ENCODE assay signal across 8 cellular contexts in genomic region chr12:57632898-57633825, GRCh38. TPM values are rescaled to one million over a fixed set of nuclear protein-coding genes. Genes with fewer than 3 reads are reported as not detected.
A peak's percentile ranks its signal among the peaks of the same experiment; 100 is the strongest.
DNase-seq lines count a peak whose midpoint lies in the region; ATAC-seq and TF ChIP-seq lines count a peak whose summit lies in the region.

B4GALNT1 (minus strand) TSS chr12:57633201; CDS start chr12:57632132, 1,069 bp downstream.

- intact Hi-C loops in Right ventricle myocardium superior (cut with DNase I) (no loop called here), ovary (cut with DNase I) (no loop called here), uterus (cut with DNase I; ENCODE audit: low total_unique reads) (no loop called here)

- H3K36me3 ChIP-seq in ovary, result no peaks in the 10 kb centered on the region
- no peaks in the 10 kb centered on the region for H3K36me3 ChIP-seq in uterus

- H3K36me3 Mint-ChIP-seq in activated naive CD4-positive, alpha-beta T cell treated with anti-CD3 and anti-CD28 coated beads, Interleukin-2, amount 50 U/mL, for 24 hours, result no peaks in the 10 kb centered on the region

- TF ChIP-seq POLR2A in ovary (IDR thresholded peaks at IDR 0.05), result no peak
- TF ChIP-seq POLR2A in uterus (IDR thresholded peaks at IDR 0.05), result no peak

- TF ChIP-seq CTCF in LNCaP clone FGC (IDR thresholded peaks at IDR 0.05; ENCODE audit: control insufficient read depth, extremely low read depth, insufficient read depth) (peak; percentile 88), ovary (IDR thresholded peaks at IDR 0.05) (peak; percentile 44 to 82 (median 76)), uterus (IDR thresholded peaks at IDR 0.05) (peak; percentile 72 to 95 (median 86))

- peaks cover 37% of the 10 kb centered on the region for H3K27me3 Mint-ChIP-seq in activated naive CD4-positive, alpha-beta T cell treated with anti-CD3 and anti-CD28 coated beads, Interleukin-2, amount 50 U/mL, for 24 hours

- H3K4me3 ChIP-seq in LNCaP clone FGC (ENCODE audit: low read depth, low read length) (peak within 1 kb of the TSS; percentile 55), ovary (peak within 1 kb of the TSS; percentile 41), uterus (peak within 1 kb of the TSS; percentile 37 to 42)

- no peak within 1 kb of the TSS for H3K27ac ChIP-seq in ovary
- no peak within 1 kb of the TSS for H3K27ac ChIP-seq in uterus

- no peaks in the 10 kb centered on the region for H3K27me3 ChIP-seq in ovary
- H3K27me3 ChIP-seq in uterus, result peaks cover 0 to 9% of the 10 kb centered on the region in 2 donors

- no peak for TF ChIP-seq EP300 in ovary (IDR thresholded peaks at IDR 0.05)

- no peaks in the 10 kb centered on the region for H3K9me3 Mint-ChIP-seq in activated naive CD4-positive, alpha-beta T cell treated with anti-CD3 and anti-CD28 coated beads, Interleukin-2, amount 50 U/mL, for 24 hours

- H3K4me1 Mint-ChIP-seq in activated naive CD4-positive, alpha-beta T cell treated with anti-CD3 and anti-CD28 coated beads, Interleukin-2, amount 50 U/mL, for 24 hours, result peaks cover 8% of the 10 kb centered on the region

- DNase-seq in DMS79 (lab: John Stamatoyannopoulos, UW), result peak; percentile 28
- DNase-seq in LNCaP clone FGC (ENCODE audit: low read depth), result no peak
- peak; percentile 76 for DNase-seq in SHP77 treated with DMSO at 0.1 percent for 48 hours (lab: John Stamatoyannopoulos, UW)
- DNase-seq in Right ventricle myocardium superior, result peak; percentile 80
- DNase-seq in ovary, result peak in 4 of 5 donors; percentile 47 to 75 (median 58)
- peak; percentile 28 to 63 for DNase-seq in uterus

- no peak within 1 kb of the TSS for H3K27ac Mint-ChIP-seq in activated naive CD4-positive, alpha-beta T cell treated with anti-CD3 and anti-CD28 coated beads, Interleukin-2, amount 50 U/mL, for 24 hours

- peaks cover 5% of the 10 kb centered on the region for H3K4me1 ChIP-seq in ovary (ENCODE audit: insufficient read depth)
- H3K4me1 ChIP-seq in uterus, result no peaks in the 10 kb centered on the region

- 3 to 5% (median 3%) methylated on average over 39 to 63 of the region's 63 CpGs for WGBS in ovary, 3 donors

- ATAC-seq in GM21576 (IDR thresholded peaks at IDR 0.05; ENCODE audit: unreplicated experiment) (peak; percentile 66), Right ventricle myocardium superior (ENCODE audit: poor library complexity) (peak; percentile 97)

- peak within 1 kb of the TSS; percentile 76 for H3K4me3 Mint-ChIP-seq in activated naive CD4-positive, alpha-beta T cell treated with anti-CD3 and anti-CD28 coated beads, Interleukin-2, amount 50 U/mL, for 24 hours

- H3K9me3 ChIP-seq in ovary (no peaks in the 10 kb centered on the region), uterus (no peaks in the 10 kb centered on the region)

RNA-seq across cellular contexts. Expression of gene B4GALNT1, which starts in this region (rescaled TPM):
- total RNA-seq in Right ventricle myocardium superior, result 5.6 TPM
- total RNA-seq in ovary, result 1 to 10 TPM in 1 of 7 donors, under 1 TPM in 6; 0.28 to 1.5 (median 0.56) TPM
- polyA plus RNA-seq in ovary, result 1 to 10 TPM in 1 of 2 donors, under 1 TPM in 1; 0.22 to 1.3 TPM
- 10 to 100 TPM in 1 of 4 donors, 1 to 10 TPM in 3; 2.9 to 14.1 (median 3.9) TPM for total RNA-seq in uterus
